In genomic region chr17:36599546-36600250, GRCh38 we compare ENCODE assay signal across 24 cellular contexts. TPM values are rescaled to one million over a fixed set of nuclear protein-coding genes. Genes with fewer than 3 reads are reported as not detected.
DNase-seq lines count a peak whose midpoint lies in the region; ATAC-seq and TF ChIP-seq lines count a peak whose summit lies in the region.
"Had no signal": no experiment of that assay in that cellular context is flagged by ENCODE, and none has a peak within 500 bp of the region (broad histone marks: within the 10 kb centered on the region; RNA-seq: fewer than 3 reads in every experiment).

No MANE protein-coding gene starts in this region.

- H3K9me3 Mint-ChIP-seq in MCF 10A (ENCODE audit: unreplicated experiment): no peaks in the 10 kb centered on the region
- H3K9me3 Mint-ChIP-seq in activated T-helper 1 cell treated with anti-CD3 and anti-CD28 coated beads, Interleukin-12 subunit alpha, Interleukin-12 subunit beta, Interleukin-2, Interleukin-4 antibody, amounts not matched to agents 30 ng/mL and 10 ng/mL and 1 ng/mL, durations not matched to agents 14 hours and 24 hours and 36 hours: no peaks in the 10 kb centered on the region
- H3K9me3 Mint-ChIP-seq: central memory CD8-positive, alpha-beta T cell; WTC11 had no signal

- TF ChIP-seq CTCF in MCF 10A (IDR thresholded peaks at IDR 0.05; ENCODE audit: unreplicated experiment) (no peak), mammary epithelial cell (conservative IDR thresholded peaks at IDR 0.05 in 1 of 2, IDR thresholded peaks at IDR 0.05 in 1 of 2; ENCODE audit: extremely low read depth in 1 of 2, insufficient read depth in 1 of 2, low read depth in 1 of 2, low read length in 2 of 2) (no peak), OCI-LY7 (conservative IDR thresholded peaks at IDR 0.05; ENCODE audit: low read length) (no peak), body of pancreas (IDR thresholded peaks at IDR 0.05) (no peak)

- H3K4me2 ChIP-seq in mammary epithelial cell (ENCODE audit: insufficient read depth, low read depth, low read length): no peak overlapping the region
- H3K4me2 ChIP-seq in OCI-LY7 (ENCODE audit: low read length): no peak overlapping the region

- peak overlapping the region; percentile 93 for H3K4me3 Mint-ChIP-seq in MCF 10A (ENCODE audit: unreplicated experiment)
- peak overlapping the region; percentile 7 for H3K4me3 Mint-ChIP-seq in activated T-helper 1 cell treated with anti-CD3 and anti-CD28 coated beads, Interleukin-12 subunit alpha, Interleukin-12 subunit beta, Interleukin-2, Interleukin-4 antibody, amounts not matched to agents 30 ng/mL and 10 ng/mL and 1 ng/mL, durations not matched to agents 14 hours and 24 hours and 36 hours

- H3K36me3 Mint-ChIP-seq in MCF 10A (ENCODE audit: insufficient read depth, unreplicated experiment): peaks cover 6% of the 10 kb centered on the region
- peaks cover 5% of the 10 kb centered on the region for H3K36me3 Mint-ChIP-seq in activated T-helper 1 cell treated with anti-CD3 and anti-CD28 coated beads, Interleukin-12 subunit alpha, Interleukin-12 subunit beta, Interleukin-2, Interleukin-4 antibody, amounts not matched to agents 30 ng/mL and 10 ng/mL and 1 ng/mL, durations not matched to agents 14 hours and 24 hours and 36 hours (ENCODE audit: low read depth)

- H3K27ac ChIP-seq in mammary epithelial cell (ENCODE audit: insufficient read depth, low read depth, low read length) (no peak overlapping the region), mucosa of rectum (ENCODE audit: low read depth in 2 of 2, low read length in 2 of 2) (peak overlapping the region; percentile 83 to 92), OCI-LY7 (ENCODE audit: low read depth, low read length, poor library complexity, severe bottlenecking) (no peak overlapping the region), caudate nucleus (ENCODE audit: low read depth, low read length) (no peak overlapping the region), body of pancreas (no peak overlapping the region)
- H3K27ac ChIP-seq: epithelial cell of prostate had no signal

- no peak for TF ChIP-seq POLR2A in body of pancreas (IDR thresholded peaks at IDR 0.05)

- peaks cover 30% of the 10 kb centered on the region for H3K79me2 ChIP-seq in mammary epithelial cell (ENCODE audit: insufficient read depth, low read length)
- H3K79me2 ChIP-seq in OCI-LY7 (ENCODE audit: insufficient read depth, low read depth, low read length): peaks cover 31% of the 10 kb centered on the region

- intact Hi-C loops in MCF 10A (cut with micrococcal nuclease): loop anchor here (5.0 to 10.0 kb wide), 2 partner anchors 638 to 775 kb away; partner anchors contain the start of gene C17orf78
- intact Hi-C loops in mammary epithelial cell (cut with micrococcal nuclease): loop anchor here (5.0 kb wide), 2 partner anchors 348 to 623 kb away; partner anchors contain the start of gene AATF
- intact Hi-C loops in activated T-helper 1 cell treated with anti-CD3 and anti-CD28 coated beads, Interleukin-12 subunit alpha, Interleukin-12 subunit beta, Interleukin-2, Interleukin-4 antibody, amounts not matched to agents 30 ng/mL and 10 ng/mL and 1 ng/mL, durations not matched to agents 14 hours and 24 hours and 36 hours (cut with micrococcal nuclease): loop anchor here (10.0 kb wide), 1 partner anchor 1005 kb away; the partner anchor contains the start of gene SYNRG
- intact Hi-C loops in OCI-LY7 (cut with micrococcal nuclease; ENCODE audit: unreplicated experiment): loop anchor here (2.0 to 10.0 kb wide), 3 partner anchors 55 to 1005 kb away; partner anchors contain the start of genes C17orf78, GGNBP2 and SYNRG
- intact Hi-C loops in body of pancreas (cut with DNase I): loop anchor here (10.0 kb wide), 1 partner anchor 55 kb away; the partner anchor contains the start of gene GGNBP2

- peaks cover 16% of the 10 kb centered on the region for H3K4me1 Mint-ChIP-seq in MCF 10A (ENCODE audit: insufficient read depth, unreplicated experiment)
- peaks cover 30% of the 10 kb centered on the region for H3K4me1 Mint-ChIP-seq in activated T-helper 1 cell treated with anti-CD3 and anti-CD28 coated beads, Interleukin-12 subunit alpha, Interleukin-12 subunit beta, Interleukin-2, Interleukin-4 antibody, amounts not matched to agents 30 ng/mL and 10 ng/mL and 1 ng/mL, durations not matched to agents 14 hours and 24 hours and 36 hours (ENCODE audit: low read depth)

- H3K4me3 ChIP-seq in mammary epithelial cell (replicated peaks in 1 of 3; ENCODE audit: insufficient read depth in 1 of 3, low read depth in 2 of 3, low read length in 3 of 3): no peak overlapping the region
- no peak overlapping the region for H3K4me3 ChIP-seq in mucosa of rectum (ENCODE audit: low read length in 2 of 2)
- H3K4me3 ChIP-seq in OCI-LY7 (ENCODE audit: low read depth, low read length, poor library complexity, severe bottlenecking): no peak overlapping the region
- H3K4me3 ChIP-seq in body of pancreas: no peak overlapping the region
- H3K4me3 ChIP-seq: tibial nerve had no signal

- H3K27ac Mint-ChIP-seq in MCF 10A (ENCODE audit: low read depth, unreplicated experiment): no peak overlapping the region
- H3K27ac Mint-ChIP-seq in activated T-helper 1 cell treated with anti-CD3 and anti-CD28 coated beads, Interleukin-12 subunit alpha, Interleukin-12 subunit beta, Interleukin-2, Interleukin-4 antibody, amounts not matched to agents 30 ng/mL and 10 ng/mL and 1 ng/mL, durations not matched to agents 14 hours and 24 hours and 36 hours: no peak overlapping the region

- no peaks in the 10 kb centered on the region for H3K27me3 Mint-ChIP-seq in MCF 10A (ENCODE audit: insufficient read depth, unreplicated experiment)
- H3K27me3 Mint-ChIP-seq in activated T-helper 1 cell treated with anti-CD3 and anti-CD28 coated beads, Interleukin-12 subunit alpha, Interleukin-12 subunit beta, Interleukin-2, Interleukin-4 antibody, amounts not matched to agents 30 ng/mL and 10 ng/mL and 1 ng/mL, durations not matched to agents 14 hours and 24 hours and 36 hours (ENCODE audit: insufficient read depth): no peaks in the 10 kb centered on the region
- H3K27me3 Mint-ChIP-seq: central memory CD8-positive, alpha-beta T cell had no signal

- H3K36me3 ChIP-seq in mammary epithelial cell (ENCODE audit: insufficient read depth, low read length): no peaks in the 10 kb centered on the region
- H3K36me3 ChIP-seq in mucosa of rectum (ENCODE audit: control insufficient read depth in 2 of 2, insufficient read depth in 2 of 2, low read length in 2 of 2): peaks cover 10 to 14% of the 10 kb centered on the region in 2 donors
- peaks cover 12% of the 10 kb centered on the region for H3K36me3 ChIP-seq in OCI-LY7 (ENCODE audit: insufficient read depth, low read length)
- H3K36me3 ChIP-seq in body of pancreas (replicated peaks in 1 of 2; ENCODE audit: insufficient read depth in 1 of 2, low read depth in 2 of 2): no peaks in the 10 kb centered on the region

- H3K27me3 ChIP-seq in mammary epithelial cell (ENCODE audit: insufficient read depth, low read length): no peaks in the 10 kb centered on the region
- H3K27me3 ChIP-seq in mucosa of rectum (ENCODE audit: control insufficient read depth in 2 of 2, insufficient read depth in 2 of 2, low read length in 2 of 2): no peaks in the 10 kb centered on the region
- H3K27me3 ChIP-seq in body of pancreas: no peaks in the 10 kb centered on the region
- H3K27me3 ChIP-seq: dorsolateral prefrontal cortex, tibial nerve had no signal

- dilution Hi-C loops in mammary epithelial cell (cut with HindIII; ENCODE audit: low sequenced_read_pairs): loop anchor here (5.0 kb wide), 1 partner anchor 48 kb away; no protein-coding TSS in a partner anchor

- H3K9me2 ChIP-seq in OCI-LY7 (ENCODE audit: insufficient read depth, low read length): no peaks in the 10 kb centered on the region

- H3K4me1 ChIP-seq in mammary epithelial cell (ENCODE audit: insufficient read depth, low read length) (peaks cover 13% of the 10 kb centered on the region), mucosa of rectum (ENCODE audit: control insufficient read depth in 2 of 2, insufficient read depth in 2 of 2, low read length in 2 of 2) (peaks cover 48 to 71% of the 10 kb centered on the region in 2 donors), OCI-LY7 (ENCODE audit: insufficient read depth, low read length, poor library complexity, severe bottlenecking) (peaks cover 24% of the 10 kb centered on the region), body of pancreas (peaks cover 28% of the 10 kb centered on the region)

- WGBS in mammary epithelial cell (ENCODE audit: low coverage, missing lambda C conversion rate): 99% methylated on average over 10 of the region's 11 CpGs
- 83 to 85% methylated on average over 11 of the region's 11 CpGs for WGBS in body of pancreas, 2 donors

- H2AFZ ChIP-seq in mammary epithelial cell (ENCODE audit: low read depth, low read length) (no peak overlapping the region), OCI-LY7 (ENCODE audit: low read length) (no peak overlapping the region)

- in situ Hi-C loops in mammary epithelial cell (cut with MboI; ENCODE audit: low sequenced_read_pairs in 2 of 2): loop anchor here in 1 of 2 donors (25.0 kb wide), 1 partner anchor 613 kb away; no protein-coding TSS in a partner anchor

- no peak for DNase-seq in MCF 10A (ENCODE audit: unreplicated experiment)
- DNase-seq in mammary epithelial cell: no peak
- DNase-seq in activated T-helper 1 cell treated with anti-CD3 and anti-CD28 coated beads, Interleukin-12 subunit alpha, Interleukin-12 subunit beta, Interleukin-2, Interleukin-4 antibody, amounts not matched to agents 30 ng/mL and 10 ng/mL and 1 ng/mL, durations not matched to agents 14 hours and 24 hours and 36 hours (ENCODE audit: low spot score): no peak
- no peak for DNase-seq in OCI-LY7 (ENCODE audit: low spot score)
- no peak for DNase-seq in caudate nucleus (lab: John Stamatoyannopoulos, UW)
- DNase-seq in body of pancreas: no peak
- DNase-seq: activated CD4-positive, alpha-beta T cell treated with anti-CD3 and anti-CD28 coated beads, Interleukin-2, amount 50 U/mL, for 4 hours; activated CD8-positive, alpha-beta memory T cell treated with anti-CD3 and anti-CD28 coated beads, Interleukin-2, amount 50 U/mL, for 4 hours; aorta; DMS 273 treated with DMSO at 0.1 percent for 48 hours; dorsolateral prefrontal cortex; foreskin fibroblast; left ventricle myocardium inferior; NCI-H510A; retina; stimulated activated CD4-positive, alpha-beta T cell treated with anti-CD3 and anti-CD28 coated beads, Interleukin-4, amount 100 ng/mL, for 4 hours; stimulated activated naive CD8-positive, alpha-beta T cell treated with anti-CD3 and anti-CD28 coated beads, Interleukin-15, Interleukin-2, amounts not matched to agents 100 U/mL and 50 U/mL, for 24 hours; T-helper 9 cell had no signal

- H3K9ac ChIP-seq in mammary epithelial cell (ENCODE audit: insufficient read depth, low read length): no peak overlapping the region
- H3K9ac ChIP-seq in mucosa of rectum (ENCODE audit: low read depth in 1 of 2, low read length in 2 of 2): peak overlapping the region; percentile 5 to 55

- H3K9me3 ChIP-seq in mammary epithelial cell (replicated peaks; ENCODE audit: insufficient read depth, low read length) (no peaks in the 10 kb centered on the region), mucosa of rectum (ENCODE audit: control insufficient read depth in 2 of 2, low read length in 2 of 2) (no peaks in the 10 kb centered on the region), OCI-LY7 (ENCODE audit: low read length) (no peaks in the 10 kb centered on the region), body of pancreas (no peaks in the 10 kb centered on the region)
- H3K9me3 ChIP-seq: left ventricle myocardium inferior, tibial nerve had no signal

- POLR2A ChIA-PET in MCF 10A (lab: Yijun Ruan, JAX) (interaction anchor here (0.6 to 5.0 kb wide), 4 partner anchors 8 to 393 kb away, joined by 3 to 60 read pairs (median 5); partner anchors contain the start of gene DHRS11), OCI-LY7 (lab: Charles Lee) (no interaction called here)

- CTCF ChIA-PET in MCF 10A (lab: Yijun Ruan, JAX): interaction anchor here (0.7 kb wide), 1 partner anchor 10 kb away, joined by 4 read pairs; no protein-coding TSS in a partner anchor
- CTCF ChIA-PET in mammary epithelial cell (lab: Charles Lee; ENCODE audit: low non-redundant PET): no interaction called here
- CTCF ChIA-PET in OCI-LY7 (lab: Charles Lee; ENCODE audit: unreplicated experiment): no interaction called here

- no peak for ATAC-seq in HG03280 (IDR thresholded peaks at IDR 0.05; ENCODE audit: unreplicated experiment)
- no peak for ATAC-seq in body of pancreas
- ATAC-seq: stimulated activated naive CD8-positive, alpha-beta T cell treated with anti-CD3 and anti-CD28 coated beads, Interleukin-15, Interleukin-2, amounts not matched to agents 100 U/mL and 50 U/mL, for 24 hours; WTC11 had no signal

- H4K20me1 ChIP-seq in mammary epithelial cell (ENCODE audit: insufficient read depth, low read length) (no peaks in the 10 kb centered on the region), OCI-LY7 (ENCODE audit: insufficient read depth, low read length) (peaks cover 9% of the 10 kb centered on the region; the same call in 1 of the 2 replicates)

- BruUV-seq in MCF 10A (replicated peaks; lab: Mats Ljungman, UMichigan) (no TSS peak), mammary epithelial cell (replicated peaks; lab: Mats Ljungman, UMichigan) (no TSS peak), OCI-LY7 (replicated peaks; lab: Mats Ljungman, UMichigan) (no TSS peak)

RNA-seq across cellular contexts. Expression of gene MRM1, which starts 1.7 kb away (rescaled TPM):
- total RNA-seq in MCF 10A (2022) (5.7 and 10.0 TPM in 2 replicates), mammary epithelial cell (10 to 100 TPM in 1 of 2 donors, 1 to 10 TPM in 1; 4.3 to 10.1 TPM), OCI-LY7 (2022) (18.6 and 22.6 TPM in 2 replicates), body of pancreas (1 to 10 TPM; 7.3 to 7.9 TPM)
- 8.7 TPM for polyA plus RNA-seq in mammary epithelial cell
- 0.47 TPM for polyA minus RNA-seq in mammary epithelial cell
- total RNA-seq in activated T-helper 1 cell treated with anti-CD3 and anti-CD28 coated beads, Interleukin-12 subunit alpha, Interleukin-12 subunit beta, Interleukin-2, Interleukin-4 antibody, amounts not matched to agents 30 ng/mL and 10 ng/mL and 1 ng/mL, durations not matched to agents 14 hours and 24 hours and 36 hours: 21.0 and 22.7 TPM in 2 replicates
- total RNA-seq in OCI-LY7 (2014; rRNA removed; shearing (Covaris generic)): 20.9 and 22.5 TPM in 2 replicates

RNA-seq across cellular contexts. Expression of gene DHRS11, which starts 8.0 kb away (rescaled TPM):
- total RNA-seq in MCF 10A (2022) (11.8 and 14.7 TPM in 2 replicates), mammary epithelial cell (10 to 100 TPM; 12.2 to 14.3 TPM), OCI-LY7 (2022) (5.1 and 7.2 TPM in 2 replicates), body of pancreas (10 to 100 TPM in 1 of 2 donors, 1 to 10 TPM in 1; 7.0 to 16.5 TPM)
- 14.1 TPM for polyA plus RNA-seq in mammary epithelial cell
- polyA minus RNA-seq in mammary epithelial cell: 12.0 TPM
- 15.9 and 16.4 TPM in 2 replicates for total RNA-seq in activated T-helper 1 cell treated with anti-CD3 and anti-CD28 coated beads, Interleukin-12 subunit alpha, Interleukin-12 subunit beta, Interleukin-2, Interleukin-4 antibody, amounts not matched to agents 30 ng/mL and 10 ng/mL and 1 ng/mL, durations not matched to agents 14 hours and 24 hours and 36 hours
- 9.4 and 13.9 TPM in 2 replicates for total RNA-seq in OCI-LY7 (2014; rRNA removed; shearing (Covaris generic))

RNA-seq across cellular contexts. Expression of gene GGNBP2, which starts 55.0 kb away (rescaled TPM):
- total RNA-seq in MCF 10A (2022): 88.7 and 91.5 TPM in 2 replicates
- total RNA-seq in mammary epithelial cell: 10 to 100 TPM; 44.2 to 81.9 TPM
- polyA plus RNA-seq in mammary epithelial cell: 57.8 TPM
- polyA minus RNA-seq in mammary epithelial cell: 152 TPM
- 77.1 and 80.9 TPM in 2 replicates for total RNA-seq in activated T-helper 1 cell treated with anti-CD3 and anti-CD28 coated beads, Interleukin-12 subunit alpha, Interleukin-12 subunit beta, Interleukin-2, Interleukin-4 antibody, amounts not matched to agents 30 ng/mL and 10 ng/mL and 1 ng/mL, durations not matched to agents 14 hours and 24 hours and 36 hours
- total RNA-seq in OCI-LY7 (2014; rRNA removed; shearing (Covaris generic)): 66.5 and 76.1 TPM in 2 replicates
- total RNA-seq in OCI-LY7 (2022): 115 and 123 TPM in 2 replicates
- total RNA-seq in body of pancreas: 10 to 100 TPM; 36.3 to 43.8 TPM

Comparison
In these comparisons a context has a peak if more than half of its experiments do, and no peak if none do; other contexts are left out.
1. H3K27ac ChIP-seq: peak in mucosa of rectum (2 of 2); none in mammary epithelial cell (single experiment), OCI-LY7 (single experiment), caudate nucleus (single experiment) and body of pancreas (0 of 4).